Comparison of ENCODE assay signal across 2 cellular contexts in genomic region chr4:142380052-142380598, GRCh38.
TF ChIP-seq lines count a peak whose summit lies in the region.

No MANE protein-coding gene starts in this region.

TF ChIP-seq in GM23338, 12 proteins besides CTCF, POLR2A, EP300 and RAD21:
- TF ChIP-seq ZNF462 (CRISPR knock-in tag; IDR thresholded peaks at IDR 0.05) (no peak), POLR2AphosphoS5 (IDR thresholded peaks at IDR 0.05; ENCODE audit: low read depth) (no peak), NANOG (IDR thresholded peaks at IDR 0.05; ENCODE audit: borderline replicate concordance) (no peak), CREB1 (CRISPR knock-in tag; IDR thresholded peaks at IDR 0.05; ENCODE audit: low read depth) (no peak), EZH2phosphoT487 (IDR thresholded peaks at IDR 0.05; ENCODE audit: unreplicated experiment) (no peak), EZH2 (IDR thresholded peaks at IDR 0.05; ENCODE audit: low read depth, unreplicated experiment) (no peak), STAT1 (IDR thresholded peaks at IDR 0.05; ENCODE audit: unreplicated experiment) (no peak), ZNF114 (CRISPR knock-in tag; IDR thresholded peaks at IDR 0.05) (no peak)

TF ChIP-seq in GM12878, 131 proteins besides CTCF, POLR2A, EP300 and RAD21 (continued from another document):
- TF ChIP-seq CUX1 (IDR thresholded peaks at IDR 0.05; ENCODE audit: insufficient replicate concordance, low read depth, low read length) (no peak), SREBF1 (IDR thresholded peaks at IDR 0.05; ENCODE audit: low read length) (no peak), ZBED1 (IDR thresholded peaks at IDR 0.05; ENCODE audit: borderline replicate concordance) (no peak), PAX5 (IDR thresholded peaks at IDR 0.05; ENCODE audit: borderline replicate concordance, low read depth, low read length) (no peak), SKIL (IDR thresholded peaks at IDR 0.05; ENCODE audit: low read depth, poor library complexity, severe bottlenecking) (no peak), MEF2B (IDR thresholded peaks at IDR 0.05; ENCODE audit: partially characterized antibody, poor library complexity, severe bottlenecking) (no peak), IRF4 (IDR thresholded peaks at IDR 0.05; ENCODE audit: low read depth, low read length) (no peak), SMAD5 (IDR thresholded peaks at IDR 0.05; ENCODE audit: low read depth) (no peak), POLR2AphosphoS5 (IDR thresholded peaks at IDR 0.05; ENCODE audit: low read length) (no peak), PML (IDR thresholded peaks at IDR 0.05; ENCODE audit: low read length) (no peak), NKRF (conservative IDR thresholded peaks at IDR 0.05) (no peak), NFIC (IDR thresholded peaks at IDR 0.05; ENCODE audit: low read depth, low read length) (no peak), MYC (IDR thresholded peaks at IDR 0.05; ENCODE audit: insufficient read depth, insufficient read length, insufficient replicate concordance, low read length, severe bottlenecking) (no peak), JUND (IDR thresholded peaks at IDR 0.05; ENCODE audit: low read depth, low read length) (no peak), ELK1 (IDR thresholded peaks at IDR 0.05; ENCODE audit: low read depth, low read length) (no peak), ZNF217 (IDR thresholded peaks at IDR 0.05) (no peak), HDAC6 (IDR thresholded peaks at IDR 0.05; ENCODE audit: unreplicated experiment) (no peak)
TF ChIP-seq in GM12878: peak in this region for 0.
